ENCODE assay signal across 8 cellular contexts in genomic region chr11:64229959-64230208, GRCh38. TPM values are rescaled to one million over a fixed set of nuclear protein-coding genes. Genes with fewer than 3 reads are reported as not detected.
DNase-seq lines count a peak whose midpoint lies in the region; FAIRE-seq and TF ChIP-seq lines count a peak whose summit lies in the region.

No MANE protein-coding gene starts in this region.

- peaks cover 16 to 69% (median 46%) of the 10 kb centered on the region in 4 donors for H3K4me1 Mint-ChIP-seq in CD4-positive, alpha-beta memory T cell
- H3K4me1 Mint-ChIP-seq in osteocyte (ENCODE audit: unreplicated experiment): peaks cover 53% of the 10 kb centered on the region

- POLR2A ChIA-PET in CD4-positive, alpha-beta memory T cell (lab: Charles Lee; ENCODE audit: partially characterized antibody): interaction anchor here (1.3 to 38.9 kb wide), 6 partner anchors 16 to 88 kb away, joined by 4 to 937 read pairs (median 8); partner anchors contain the start of genes FERMT3, FKBP2, PLCB3 and PPP1R14B

- peak overlapping the region; percentile 92 to 97 (median 94) for H3K27ac Mint-ChIP-seq in CD4-positive, alpha-beta memory T cell
- H3K27ac Mint-ChIP-seq in osteocyte (ENCODE audit: unreplicated experiment): peak overlapping the region; percentile 87

- TF ChIP-seq POLR2A in Peyer's patch (IDR thresholded peaks at IDR 0.05): no peak

- no peak for FAIRE-seq in HTR-8/SVneo (lab: Jason Lieb, UNC)

- no peaks in the 10 kb centered on the region for H3K9me3 ChIP-seq in CD4-positive, alpha-beta memory T cell (ENCODE audit: control insufficient read depth in 1 of 2, low read length in 2 of 2)
- H3K9me3 ChIP-seq in Peyer's patch: no peaks in the 10 kb centered on the region

- intact Hi-C loops in CD4-positive, alpha-beta memory T cell (cut with micrococcal nuclease): loop anchor here (1.0 kb wide), 4 partner anchors 11 to 74 kb away; partner anchors contain the start of genes FKBP2 and PLCB3

- no peak for DNase-seq in CD4-positive, alpha-beta memory T cell
- DNase-seq in Peyer's patch: no peak
- DNase-seq in epithelial cell of proximal tubule (ENCODE audit: low read depth): no peak
- no peak for DNase-seq in osteocyte (ENCODE audit: extremely low spot score, unreplicated experiment)
- DNase-seq in stimulated activated CD4-positive, alpha-beta T cell treated with anti-CD3 and anti-CD28 coated beads, Interleukin-1b, Interleukin-23, amount 100 ng/mL, for 48 hours: no peak
- no peak for DNase-seq in NCI-H1436 treated with DMSO at 0.1 percent for 48 hours (lab: John Stamatoyannopoulos, UW)
- no peak for DNase-seq in occipital lobe (lab: John Stamatoyannopoulos, UW)
- no peak for DNase-seq in HTR-8/SVneo (ENCODE audit: insufficient read length, low spot score)

- CTCF ChIA-PET in CD4-positive, alpha-beta memory T cell (lab: Charles Lee; ENCODE audit: partially characterized antibody): interaction anchor here (0.6 to 18.8 kb wide), 5 partner anchors 11 to 53 kb away, joined by 3 to 207 read pairs (median 3); partner anchors contain the start of genes FERMT3, FKBP2, PLCB3 and STIP1

- H3K36me3 Mint-ChIP-seq in CD4-positive, alpha-beta memory T cell: peaks cover 0 to 5% of the 10 kb centered on the region in 2 donors
- no peaks in the 10 kb centered on the region for H3K36me3 Mint-ChIP-seq in osteocyte (ENCODE audit: unreplicated experiment)

- H3K27me3 ChIP-seq in CD4-positive, alpha-beta memory T cell (ENCODE audit: insufficient read depth, low read length): no peaks in the 10 kb centered on the region
- no peaks in the 10 kb centered on the region for H3K27me3 ChIP-seq in Peyer's patch

- peak overlapping the region; percentile 52 to 86 for H3K4me3 ChIP-seq in CD4-positive, alpha-beta memory T cell (ENCODE audit: low read length in 2 of 2)
- H3K4me3 ChIP-seq in Peyer's patch: peak overlapping the region; percentile 54 to 89 (median 74)
- H3K4me3 ChIP-seq in epithelial cell of proximal tubule (ENCODE audit: low read depth, low read length): peak overlapping the region; percentile 85

- H3K36me3 ChIP-seq in CD4-positive, alpha-beta memory T cell (ENCODE audit: insufficient read depth, low read length): no peaks in the 10 kb centered on the region
- H3K36me3 ChIP-seq in Peyer's patch: no peaks in the 10 kb centered on the region

- no peaks in the 10 kb centered on the region for H3K9me3 Mint-ChIP-seq in CD4-positive, alpha-beta memory T cell
- no peaks in the 10 kb centered on the region for H3K9me3 Mint-ChIP-seq in osteocyte (ENCODE audit: unreplicated experiment)

- TF ChIP-seq CTCF in Peyer's patch (IDR thresholded peaks at IDR 0.05): no peak
- TF ChIP-seq CTCF in epithelial cell of proximal tubule (conservative IDR thresholded peaks at IDR 0.05; ENCODE audit: low read depth, low read length): no peak
- no peak for TF ChIP-seq CTCF in osteocyte (IDR thresholded peaks at IDR 0.05)

- peaks cover 54% of the 10 kb centered on the region for H3K4me1 ChIP-seq in CD4-positive, alpha-beta memory T cell (ENCODE audit: insufficient read depth, low read length)
- peaks cover 0 to 59% (median 22%) of the 10 kb centered on the region in 4 donors for H3K4me1 ChIP-seq in Peyer's patch

- H3K4me3 Mint-ChIP-seq in CD4-positive, alpha-beta memory T cell: peak overlapping the region; percentile 86 to 93 (median 88)
- peak overlapping the region; percentile 80 for H3K4me3 Mint-ChIP-seq in osteocyte (ENCODE audit: unreplicated experiment)

- peak overlapping the region; percentile 77 for H3K27ac ChIP-seq in CD4-positive, alpha-beta memory T cell (ENCODE audit: low read depth, low read length)
- H3K27ac ChIP-seq in Peyer's patch: peak overlapping the region; percentile 90 to 94 (median 92)

- H3K27me3 Mint-ChIP-seq in CD4-positive, alpha-beta memory T cell: no peaks in the 10 kb centered on the region
- no peaks in the 10 kb centered on the region for H3K27me3 Mint-ChIP-seq in osteocyte (ENCODE audit: unreplicated experiment)

RNA-seq across cellular contexts. Expression of gene DNAJC4, which starts 0.5 kb away (rescaled TPM):
- 10 to 100 TPM; 60.6 to 64.5 TPM for total RNA-seq in CD4-positive, alpha-beta memory T cell
- 10 to 100 TPM; 15.6 to 23.6 TPM for polyA plus RNA-seq in CD4-positive, alpha-beta memory T cell
- total RNA-seq in Peyer's patch (10 to 100 TPM; 42.9 to 95.0 (median 80.3) TPM), epithelial cell of proximal tubule (12.5 and 17.6 TPM in 2 replicates), osteocyte (46.5 and 49.9 TPM in 2 replicates), occipital lobe (5.6 TPM)

RNA-seq across cellular contexts. Expression of gene NUDT22, which starts 3.8 kb away (rescaled TPM):
- total RNA-seq in CD4-positive, alpha-beta memory T cell: 100 to 1,000 TPM in 1 of 2 experiments, 10 to 100 TPM in 1; 83.9 to 101 TPM
- 10 to 100 TPM; 38.1 to 69.6 TPM for polyA plus RNA-seq in CD4-positive, alpha-beta memory T cell
- total RNA-seq in Peyer's patch (100 to 1,000 TPM; 145 to 190 (median 156) TPM), epithelial cell of proximal tubule (69.2 and 91.9 TPM in 2 replicates), osteocyte (43.7 and 46.8 TPM in 2 replicates), occipital lobe (11.2 TPM)

RNA-seq across cellular contexts. Expression of gene TRPT1, which starts 3.9 kb away (rescaled TPM):
- total RNA-seq in CD4-positive, alpha-beta memory T cell: 10 to 100 TPM; 37.6 to 42.1 TPM
- polyA plus RNA-seq in CD4-positive, alpha-beta memory T cell: 10 to 100 TPM; 31.1 to 35.3 TPM
- total RNA-seq in Peyer's patch (10 to 100 TPM; 82.5 to 90.2 (median 87.4) TPM), epithelial cell of proximal tubule (63.3 and 98.1 TPM in 2 replicates), osteocyte (39.2 and 39.7 TPM in 2 replicates), occipital lobe (7.3 TPM)

RNA-seq across cellular contexts. Expression of gene VEGFB, which starts 4.5 kb away (rescaled TPM):
- 10 to 100 TPM; 96.8 to 97.3 TPM for total RNA-seq in CD4-positive, alpha-beta memory T cell
- 10 to 100 TPM in 1 of 2 donors, 1 to 10 TPM in 1; 2.3 to 22.2 TPM for polyA plus RNA-seq in CD4-positive, alpha-beta memory T cell
- total RNA-seq in Peyer's patch: 10 to 100 TPM; 21.7 to 66.8 (median 42.5) TPM
- total RNA-seq in epithelial cell of proximal tubule: 15.6 and 25.7 TPM in 2 replicates
- 205 and 217 TPM in 2 replicates for total RNA-seq in osteocyte
- total RNA-seq in occipital lobe: 9.5 TPM

RNA-seq across cellular contexts. Expression of gene FKBP2, which starts 11.0 kb away (rescaled TPM):
- total RNA-seq in CD4-positive, alpha-beta memory T cell: 10 to 100 TPM; 41.4 to 46.4 TPM
- polyA plus RNA-seq in CD4-positive, alpha-beta memory T cell: 100 to 1,000 TPM; 106 to 107 TPM
- total RNA-seq in Peyer's patch (100 to 1,000 TPM in 1 of 4 donors, 10 to 100 TPM in 3; 46.2 to 101 (median 94.0) TPM), epithelial cell of proximal tubule (72.6 and 184 TPM in 2 replicates), osteocyte (52.9 and 54.7 TPM in 2 replicates), occipital lobe (17.5 TPM)
